In the genomic region with DNA sequence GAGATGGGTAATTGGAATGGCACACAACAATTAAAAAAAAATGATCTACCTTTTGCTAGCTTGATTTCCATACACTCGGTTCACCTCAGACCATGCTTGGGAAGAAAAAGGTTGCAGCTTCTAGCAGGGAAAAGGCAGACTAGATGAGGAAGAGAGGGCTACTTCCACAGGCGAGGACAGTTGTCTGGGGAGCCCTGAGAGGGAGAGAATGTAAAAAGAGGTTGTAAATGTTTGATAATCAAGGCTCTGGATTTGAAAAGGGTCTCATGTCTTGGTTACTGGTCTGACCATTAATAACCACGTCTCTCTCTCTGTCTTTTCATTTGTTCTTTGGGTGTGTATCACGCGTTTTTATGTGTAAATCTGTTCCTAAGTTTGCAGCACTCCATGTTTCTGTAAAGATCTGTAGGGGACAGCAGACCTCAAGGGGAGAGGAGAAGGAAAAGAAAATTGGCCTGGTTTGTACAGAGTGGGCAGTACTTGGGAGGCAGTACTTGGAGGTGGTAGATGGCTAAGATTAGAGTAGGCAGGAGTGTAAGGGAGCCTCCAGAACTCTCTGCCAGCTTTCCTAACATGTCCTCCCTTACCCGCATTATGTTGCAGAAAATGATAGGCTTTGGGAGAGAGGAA, we compare ENCODE assay signal across 8 cellular contexts. TPM values are rescaled to one million over a fixed set of nuclear protein-coding genes. Genes with fewer than 3 reads are reported as not detected.
DNase-seq lines count a peak whose midpoint lies in the region; ATAC-seq and TF ChIP-seq lines count a peak whose summit lies in the region.

No MANE protein-coding gene starts in this region.

- DNase-seq in NCI-H1417 (lab: John Stamatoyannopoulos, UW) (peak in 2 of 3 experiments; percentile 22 to 57), NCI-H1417 treated with DMSO at 0.1 percent for 48 hours (lab: John Stamatoyannopoulos, UW) (no peak), RKO (ENCODE audit: low spot score) (peak; percentile 29), epithelial cell of esophagus (ENCODE audit: low read depth) (peak; percentile 1), naive B cell (no peak), Kasumi-1 (lab: John Stamatoyannopoulos, UW) (no peak), NCI-H510A (lab: John Stamatoyannopoulos, UW) (no peak)

- peak overlapping the region; percentile 86 to 99 (median 96) for H3K4me3 Mint-ChIP-seq in naive B cell

- peaks cover 0 to 6% (median 0%) of the 10 kb centered on the region in 7 donors for H3K9me3 Mint-ChIP-seq in naive B cell

- peaks cover 0 to 3% (median 0%) of the 10 kb centered on the region in 3 donors for H3K27me3 Mint-ChIP-seq in naive B cell

- H3K4me1 Mint-ChIP-seq in naive B cell, result peaks cover 15 to 42% (median 28%) of the 10 kb centered on the region in 3 donors

- H3K4me3 ChIP-seq in epithelial cell of esophagus (ENCODE audit: low read length), result peak overlapping the region; percentile 79

- no peaks in the 10 kb centered on the region for H3K36me3 Mint-ChIP-seq in naive B cell

- no peak for TF ChIP-seq CTCF in epithelial cell of esophagus (IDR thresholded peaks at IDR 0.05; ENCODE audit: insufficient read depth, low read depth, low read length, missing control alignments)

- ATAC-seq in HG02678 (IDR thresholded peaks at IDR 0.05; ENCODE audit: unreplicated experiment), result peak; percentile 12
- peak; percentile 2 to 4 for ATAC-seq in naive B cell (ENCODE audit: low read depth in 2 of 2)

- H3K27ac Mint-ChIP-seq in naive B cell, result peak overlapping the region; percentile 83 to 96 (median 89)

RNA-seq across cellular contexts. Expression of gene ARMCX5, which starts 0.8 kb away (rescaled TPM):
- polyA plus RNA-seq in naive B cell (ENCODE audit: low read depth in 6 of 6), result 10 to 100 TPM in 3 of 6 donors, 1 to 10 TPM in 3; 6.9 to 18.9 (median 10.2) TPM

RNA-seq across cellular contexts. Expression of gene GPRASP1, which starts 51.2 kb away (rescaled TPM):
- 1 to 10 TPM in 5 of 6 donors, not detected in 1; 1.2 to 4.8 (median 3.0) TPM for polyA plus RNA-seq in naive B cell (ENCODE audit: low read depth in 6 of 6)

Comparison
In these comparisons a context has a peak if more than half of its experiments do, and no peak if none do; other contexts are left out.
1. DNase-seq: peak in NCI-H1417 (2 of 3), RKO (single experiment) and epithelial cell of esophagus (single experiment); none in NCI-H1417 treated with DMSO at 0.1 percent for 48 hours (single experiment), naive B cell (single experiment), Kasumi-1 (0 of 2) and NCI-H510A (single experiment).